ENCODE assay signal across 1 cellular context in the genomic region with DNA sequence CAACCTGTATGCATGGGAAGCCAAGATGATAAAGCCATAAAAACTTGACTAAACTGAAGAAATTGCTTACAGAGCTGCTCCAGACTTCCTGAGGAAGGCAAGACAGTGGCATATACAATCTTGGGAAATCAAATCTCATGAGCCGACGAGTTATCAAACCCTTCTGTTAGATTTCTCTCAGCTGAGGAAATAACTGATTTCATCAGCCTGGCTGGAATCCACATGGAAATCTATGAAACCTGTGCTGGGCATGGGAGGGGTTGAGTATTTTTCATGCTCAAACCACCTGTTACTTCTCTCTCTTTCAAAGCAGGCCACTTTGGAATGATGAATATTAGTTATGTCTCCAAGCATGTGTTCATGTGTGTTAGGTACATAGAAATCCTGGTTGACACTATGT.
TF ChIP-seq lines count a peak whose summit lies in the region.

No MANE protein-coding gene starts in this region.

TF ChIP-seq in HepG2, 621 proteins besides CTCF, POLR2A, EP300 and RAD21 (continued from another document):
- TF ChIP-seq, protein P1, sequence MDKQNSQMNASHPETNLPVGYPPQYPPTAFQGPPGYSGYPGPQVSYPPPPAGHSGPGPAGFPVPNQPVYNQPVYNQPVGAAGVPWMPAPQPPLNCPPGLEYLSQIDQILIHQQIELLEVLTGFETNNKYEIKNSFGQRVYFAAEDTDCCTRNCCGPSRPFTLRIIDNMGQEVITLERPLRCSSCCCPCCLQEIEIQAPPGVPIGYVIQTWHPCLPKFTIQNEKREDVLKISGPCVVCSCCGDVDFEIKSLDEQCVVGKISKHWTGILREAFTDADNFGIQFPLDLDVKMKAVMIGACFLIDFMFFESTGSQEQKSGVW (CRISPR knock-in tag; IDR thresholded peaks at IDR 0.05; ENCODE audit: borderline replicate concordance) = no peak
- TF ChIP-seq, protein P2, sequence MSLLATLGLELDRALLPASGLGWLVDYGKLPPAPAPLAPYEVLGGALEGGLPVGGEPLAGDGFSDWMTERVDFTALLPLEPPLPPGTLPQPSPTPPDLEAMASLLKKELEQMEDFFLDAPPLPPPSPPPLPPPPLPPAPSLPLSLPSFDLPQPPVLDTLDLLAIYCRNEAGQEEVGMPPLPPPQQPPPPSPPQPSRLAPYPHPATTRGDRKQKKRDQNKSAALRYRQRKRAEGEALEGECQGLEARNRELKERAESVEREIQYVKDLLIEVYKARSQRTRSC (CRISPR knock-in tag; IDR thresholded peaks at IDR 0.05; ENCODE audit: low read depth) = no peak
- TF ChIP-seq, protein P3, sequence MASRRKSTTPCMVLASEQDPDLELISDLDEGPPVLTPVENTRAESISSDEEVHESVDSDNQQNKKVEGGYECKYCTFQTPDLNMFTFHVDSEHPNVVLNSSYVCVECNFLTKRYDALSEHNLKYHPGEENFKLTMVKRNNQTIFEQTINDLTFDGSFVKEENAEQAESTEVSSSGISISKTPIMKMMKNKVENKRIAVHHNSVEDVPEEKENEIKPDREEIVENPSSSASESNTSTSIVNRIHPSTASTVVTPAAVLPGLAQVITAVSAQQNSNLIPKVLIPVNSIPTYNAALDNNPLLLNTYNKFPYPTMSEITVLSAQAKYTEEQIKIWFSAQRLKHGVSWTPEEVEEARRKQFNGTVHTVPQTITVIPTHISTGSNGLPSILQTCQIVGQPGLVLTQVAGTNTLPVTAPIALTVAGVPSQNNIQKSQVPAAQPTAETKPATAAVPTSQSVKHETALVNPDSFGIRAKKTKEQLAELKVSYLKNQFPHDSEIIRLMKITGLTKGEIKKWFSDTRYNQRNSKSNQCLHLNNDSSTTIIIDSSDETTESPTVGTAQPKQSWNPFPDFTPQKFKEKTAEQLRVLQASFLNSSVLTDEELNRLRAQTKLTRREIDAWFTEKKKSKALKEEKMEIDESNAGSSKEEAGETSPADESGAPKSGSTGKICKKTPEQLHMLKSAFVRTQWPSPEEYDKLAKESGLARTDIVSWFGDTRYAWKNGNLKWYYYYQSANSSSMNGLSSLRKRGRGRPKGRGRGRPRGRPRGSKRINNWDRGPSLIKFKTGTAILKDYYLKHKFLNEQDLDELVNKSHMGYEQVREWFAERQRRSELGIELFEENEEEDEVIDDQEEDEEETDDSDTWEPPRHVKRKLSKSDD (CRISPR knock-in tag; IDR thresholded peaks at IDR 0.05; ENCODE audit: low read depth) = no peak
- TF ChIP-seq NCOA2 (CRISPR knock-in tag; IDR thresholded peaks at IDR 0.05) (no peak), ZNF205 (CRISPR knock-in tag; IDR thresholded peaks at IDR 0.05) (no peak), XBP1 (CRISPR knock-in tag; IDR thresholded peaks at IDR 0.05) (no peak), RBFOX2 (IDR thresholded peaks at IDR 0.05; ENCODE audit: low read depth, low read length) (no peak), FOXK1 (CRISPR knock-in tag; IDR thresholded peaks at IDR 0.05; ENCODE audit: borderline replicate concordance, low read depth) (no peak), POGZ (CRISPR knock-in tag; IDR thresholded peaks at IDR 0.05) (no peak), ZNF589 (CRISPR knock-in tag; conservative IDR thresholded peaks at IDR 0.05) (no peak), ZNF558 (CRISPR knock-in tag; IDR thresholded peaks at IDR 0.05; ENCODE audit: borderline replicate concordance) (no peak), ATF7-NPFF (CRISPR knock-in tag; IDR thresholded peaks at IDR 0.05; ENCODE audit: low read depth) (no peak), ZNF564 (CRISPR knock-in tag; IDR thresholded peaks at IDR 0.05) (no peak), SP1 (IDR thresholded peaks at IDR 0.05) (no peak), SP1 (CRISPR knock-in tag; IDR thresholded peaks at IDR 0.05) (no peak), ZNF850 (CRISPR knock-in tag; conservative IDR thresholded peaks at IDR 0.05) (no peak)
- TF ChIP-seq, protein P4, sequence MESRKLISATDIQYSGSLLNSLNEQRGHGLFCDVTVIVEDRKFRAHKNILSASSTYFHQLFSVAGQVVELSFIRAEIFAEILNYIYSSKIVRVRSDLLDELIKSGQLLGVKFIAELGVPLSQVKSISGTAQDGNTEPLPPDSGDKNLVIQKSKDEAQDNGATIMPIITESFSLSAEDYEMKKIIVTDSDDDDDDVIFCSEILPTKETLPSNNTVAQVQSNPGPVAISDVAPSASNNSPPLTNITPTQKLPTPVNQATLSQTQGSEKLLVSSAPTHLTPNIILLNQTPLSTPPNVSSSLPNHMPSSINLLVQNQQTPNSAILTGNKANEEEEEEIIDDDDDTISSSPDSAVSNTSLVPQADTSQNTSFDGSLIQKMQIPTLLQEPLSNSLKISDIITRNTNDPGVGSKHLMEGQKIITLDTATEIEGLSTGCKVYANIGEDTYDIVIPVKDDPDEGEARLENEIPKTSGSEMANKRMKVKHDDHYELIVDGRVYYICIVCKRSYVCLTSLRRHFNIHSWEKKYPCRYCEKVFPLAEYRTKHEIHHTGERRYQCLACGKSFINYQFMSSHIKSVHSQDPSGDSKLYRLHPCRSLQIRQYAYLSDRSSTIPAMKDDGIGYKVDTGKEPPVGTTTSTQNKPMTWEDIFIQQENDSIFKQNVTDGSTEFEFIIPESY (CRISPR knock-in tag; IDR thresholded peaks at IDR 0.05) = no peak
